ENCODE assay signal across 11 cellular contexts in the genomic region with DNA sequence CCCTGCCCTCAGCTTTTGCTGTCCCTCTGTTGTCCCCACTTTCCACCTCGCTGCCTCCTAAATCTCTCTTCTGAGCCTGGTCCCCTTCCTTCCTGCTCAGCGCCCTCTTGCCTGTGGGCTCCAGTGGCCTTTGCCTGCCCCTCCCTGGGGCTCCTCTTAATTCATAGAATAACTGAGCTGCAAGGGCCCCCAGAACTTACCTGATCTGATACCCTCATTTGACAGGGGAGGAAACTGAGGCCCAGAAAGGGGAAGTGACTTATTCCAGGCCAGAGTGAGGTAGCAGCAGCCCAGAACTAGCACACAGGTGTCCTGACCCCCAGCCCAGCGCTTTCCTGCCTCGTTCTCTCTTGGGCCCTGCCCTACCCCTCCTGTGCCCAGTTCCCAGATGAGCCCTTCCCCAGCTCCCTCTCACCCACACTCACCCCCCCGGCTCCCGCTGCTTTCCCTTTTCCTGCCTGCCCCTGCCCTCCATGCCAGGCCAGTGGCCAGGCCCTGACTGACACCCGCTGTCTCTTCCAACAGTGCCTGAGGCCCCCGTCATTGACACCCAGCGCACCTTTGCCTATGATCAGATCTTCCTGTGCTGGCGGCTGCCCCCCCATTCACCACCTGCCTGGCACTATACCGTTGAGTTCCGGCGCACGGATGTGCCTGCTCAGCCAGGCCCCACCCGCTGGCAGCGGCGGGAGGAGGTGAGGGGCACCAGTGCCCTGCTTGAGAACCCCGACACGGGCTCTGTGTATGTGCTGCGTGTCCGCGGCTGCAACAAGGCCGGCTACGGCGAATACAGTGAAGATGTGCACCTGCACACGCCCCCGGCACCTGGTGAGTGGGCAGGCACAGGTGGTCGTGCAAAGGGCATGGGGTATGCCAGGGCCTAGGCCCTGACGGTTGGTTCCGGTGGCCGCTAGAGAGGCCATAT. TPM values are rescaled to one million over a fixed set of nuclear protein-coding genes. Genes with fewer than 3 reads are reported as not detected.
DNase-seq lines count a peak whose midpoint lies in the region; ATAC-seq, FAIRE-seq and TF ChIP-seq lines count a peak whose summit lies in the region.
"Had no signal": no experiment of that assay in that cellular context is flagged by ENCODE, and none has a peak within 500 bp of the region (broad histone marks: within the 10 kb centered on the region; RNA-seq: fewer than 3 reads in every experiment).

No MANE protein-coding gene starts in this region.

- H3K9me3 ChIP-seq in adrenal gland (replicated peaks in 1 of 3): no peaks in the 10 kb centered on the region
- H3K9me3 ChIP-seq in small intestine (ENCODE audit: control insufficient read depth, low read depth): no peaks in the 10 kb centered on the region

- no peak for TF ChIP-seq POLR2A in GM12891 (IDR thresholded peaks at IDR 0.05; ENCODE audit: low read depth, low read length)
- no peak for TF ChIP-seq POLR2A in adrenal gland (IDR thresholded peaks at IDR 0.05)

- H3K4me1 ChIP-seq in adrenal gland (replicated peaks in 1 of 2) (peaks cover 0 to 6% of the 10 kb centered on the region in 2 donors), small intestine (ENCODE audit: control insufficient read depth in 2 of 2, insufficient read depth in 1 of 2, low read depth in 1 of 2, low read length in 1 of 2) (peaks cover 3 to 4% of the 10 kb centered on the region in 2 donors)

- intact Hi-C loops in adrenal gland (cut with DNase I): no loop called here
- intact Hi-C loops in posterior vena cava (cut with DNase I): loop anchor here in 1 of 2 donors (10.0 kb wide), 1 partner anchor 45 kb away; no protein-coding TSS in a partner anchor

- H3K27me3 ChIP-seq in adrenal gland (no peaks in the 10 kb centered on the region), small intestine (ENCODE audit: control insufficient read depth in 2 of 2, insufficient read depth in 2 of 2, low read length in 2 of 2) (no peaks in the 10 kb centered on the region)

- TF ChIP-seq CTCF in adrenal gland (IDR thresholded peaks at IDR 0.05): no peak

- H3K27ac ChIP-seq in adrenal gland (no peak overlapping the region), small intestine (ENCODE audit: low read depth in 1 of 2, low read length in 1 of 2) (no peak overlapping the region)

- H3K4me3 ChIP-seq in adrenal gland (no peak overlapping the region), small intestine (ENCODE audit: low read depth in 1 of 2, low read length in 2 of 2) (no peak overlapping the region)

- DNase-seq in GM12891 (ENCODE audit: insufficient read length, low spot score): no peak
- DNase-seq in adrenal gland: peak in 4 of 7 donors; percentile 16 to 51 (median 19)
- DNase-seq in posterior vena cava (ENCODE audit: low spot score): peak; percentile 74
- no peak for DNase-seq in small intestine
- no peak for DNase-seq in NCI-H1417 (lab: John Stamatoyannopoulos, UW)
- DNase-seq: CD4-positive, CD25-positive, alpha-beta regulatory T cell; GOT3 had no signal

- H3K36me3 ChIP-seq in adrenal gland (replicated peaks in 1 of 2) (no peaks in the 10 kb centered on the region), small intestine (ENCODE audit: control insufficient read depth in 2 of 2, insufficient read depth in 2 of 2, low read length in 2 of 2) (no peaks in the 10 kb centered on the region)

- no peak for ATAC-seq in HG02884 (IDR thresholded peaks at IDR 0.05; ENCODE audit: unreplicated experiment)
- ATAC-seq: activated T-helper 17 cell treated with anti-CD3 and anti-CD28 coated beads, Interleukin-2, amount 50 U/mL, for 72 hours had no signal

- FAIRE-seq in GM12891 (lab: Jason Lieb, UNC): no peak
- no peak for FAIRE-seq in small intestine (lab: Jason Lieb, UNC)
- FAIRE-seq: endometrium, islet of Langerhans had no signal

- 87 to 96% (median 92%) methylated on average over 25 to 31 of the region's 31 CpGs for WGBS in adrenal gland, 4 donors
- 47 to 89% (median 70%) methylated on average over 30 to 31 of the region's 31 CpGs for whole genome bisulfite sequencing in small intestine, 3 donors

TF ChIP-seq in GM12891, 5 proteins besides CTCF, POLR2A, EP300 and RAD21:
- TF ChIP-seq PAX5 (IDR thresholded peaks at IDR 0.05; ENCODE audit: insufficient read depth, low read length, severe bottlenecking): no peak
- no peak for TF ChIP-seq TAF1 (IDR thresholded peaks at IDR 0.05; ENCODE audit: low read depth, low read length)
- TF ChIP-seq POU2F2 (IDR thresholded peaks at IDR 0.05; ENCODE audit: low read depth, low read length): no peak
- peak; percentile 41; the same call in 1 of the 2 replicates for TF ChIP-seq SPI1 (IDR thresholded peaks at IDR 0.05; ENCODE audit: low read depth, low read length)
- no peak for TF ChIP-seq POLR2AphosphoS5 (IDR thresholded peaks at IDR 0.05; ENCODE audit: low read depth, low read length)

RNA-seq across cellular contexts. Expression of gene TRIM46, which starts 5.7 kb away (rescaled TPM):
- polyA plus RNA-seq in GM12891 (2012; ENCODE audit: low read depth, missing spikeins): 0.50 TPM
- under 1 TPM in 6 of 8 donors, not detected in 2; 0.19 to 0.96 (median 0.55) TPM for total RNA-seq in adrenal gland
- 1 to 10 TPM in 2 of 3 donors, under 1 TPM in 1; 0.38 to 5.6 (median 1.2) TPM for polyA plus RNA-seq in adrenal gland
- 1 to 10 TPM; 1.3 to 2.1 TPM for total RNA-seq in posterior vena cava
- polyA plus RNA-seq in small intestine: under 1 TPM in 2 of 3 donors, not detected in 1; 0.27 to 0.57 TPM

RNA-seq across cellular contexts. Expression of gene KRTCAP2, which starts 6.3 kb away (rescaled TPM):
- 104 TPM for polyA plus RNA-seq in GM12891 (2012; ENCODE audit: low read depth, missing spikeins)
- total RNA-seq in adrenal gland (100 to 1,000 TPM in 7 of 8 donors, 10 to 100 TPM in 1; 76.1 to 252 (median 169) TPM), posterior vena cava (100 to 1,000 TPM; 145 to 146 TPM)
- polyA plus RNA-seq in adrenal gland (100 to 1,000 TPM; 383 to 806 (median 704) TPM), small intestine (100 to 1,000 TPM; 164 to 286 (median 239) TPM)

RNA-seq across cellular contexts. Expression of gene THBS3, which starts 28.3 kb away (rescaled TPM):
- polyA plus RNA-seq in GM12891 (2012; ENCODE audit: low read depth, missing spikeins): 2.8 TPM
- 10 to 100 TPM in 6 of 8 donors, 1 to 10 TPM in 2; 7.1 to 38.6 (median 16.1) TPM for total RNA-seq in adrenal gland
- 100 to 1,000 TPM in 1 of 3 donors, 10 to 100 TPM in 1, 1 to 10 TPM in 1; 9.6 to 147 (median 71.3) TPM for polyA plus RNA-seq in adrenal gland
- 10 to 100 TPM; 46.3 to 96.6 TPM for total RNA-seq in posterior vena cava
- polyA plus RNA-seq in small intestine: 10 to 100 TPM; 11.3 to 15.9 (median 13.8) TPM

RNA-seq across cellular contexts. Expression of gene MTX1, which starts 29.1 kb away (rescaled TPM):
- 43.0 TPM for polyA plus RNA-seq in GM12891 (2012; ENCODE audit: low read depth, missing spikeins)
- total RNA-seq in adrenal gland (10 to 100 TPM; 39.2 to 83.8 (median 45.5) TPM), posterior vena cava (10 to 100 TPM; 20.9 to 26.8 TPM)
- polyA plus RNA-seq in adrenal gland (100 to 1,000 TPM in 1 of 3 donors, 10 to 100 TPM in 2; 26.7 to 111 (median 79.8) TPM), small intestine (10 to 100 TPM; 44.9 to 72.2 (median 53.9) TPM)

RNA-seq across cellular contexts. Expression of gene DPM3, which starts 39.0 kb away (rescaled TPM):
- 60.7 TPM for polyA plus RNA-seq in GM12891 (2012; ENCODE audit: low read depth, missing spikeins)
- total RNA-seq in adrenal gland (100 to 1,000 TPM; 136 to 192 (median 163) TPM), posterior vena cava (10 to 100 TPM; 53.1 to 75.2 TPM)
- polyA plus RNA-seq in adrenal gland (1,000 to 10,000 TPM in 2 of 3 donors, 1 to 10 TPM in 1; 6.8 to 1,427 (median 1,371) TPM), small intestine (100 to 1,000 TPM; 215 to 306 (median 261) TPM)

Comparison
In these comparisons a context has a peak if more than half of its experiments do, and no peak if none do; other contexts are left out.
1. DNase-seq: peak in adrenal gland (4 of 7) and posterior vena cava (single experiment); none in GM12891 (single experiment), small intestine (single experiment) and NCI-H1417 (0 of 3).